ENCODE assay signal across 11 cellular contexts in genomic region chr17:48603959-48604769, GRCh38. TPM values are rescaled to one million over a fixed set of nuclear protein-coding genes. Genes with fewer than 3 reads are reported as not detected.
DNase-seq lines count a peak whose midpoint lies in the region; ATAC-seq and TF ChIP-seq lines count a peak whose summit lies in the region.
"Had no signal": no experiment of that assay in that cellular context is flagged by ENCODE, and none has a peak within 500 bp of the region (broad histone marks: within the 10 kb centered on the region; RNA-seq: fewer than 3 reads in every experiment).

No MANE protein-coding gene starts in this region.

- H3K36me3 ChIP-seq in colonic mucosa (no peaks in the 10 kb centered on the region), parathyroid adenoma (ENCODE audit: control insufficient read depth, insufficient read depth, low read length) (no peaks in the 10 kb centered on the region)

- H3K4me1 Mint-ChIP-seq in HFFc6 (ENCODE audit: low read depth), result peaks cover 10% of the 10 kb centered on the region; the same call in 1 of the 2 replicates

- H3K4me3 ChIP-seq in colonic mucosa (peak overlapping the region; percentile 41), parathyroid adenoma (ENCODE audit: low read depth, low read length) (peak overlapping the region; percentile 13)

- H2AFZ ChIP-seq in parathyroid adenoma, result no peak overlapping the region

- H3K79me2 ChIP-seq in parathyroid adenoma, result no peaks in the 10 kb centered on the region

- intact Hi-C loops in colonic mucosa (cut with DNase I), result no loop called here

- peak overlapping the region; percentile 68 to 91 for H3K9ac ChIP-seq in colonic mucosa (ENCODE audit: low read depth in 2 of 2, low read length in 2 of 2)
- no peak overlapping the region for H3K9ac ChIP-seq in parathyroid adenoma

- no peak overlapping the region for H3K4me2 ChIP-seq in parathyroid adenoma (ENCODE audit: low read length)

- DNase-seq in LHCN-M2 (ENCODE audit: low read depth) (peak; percentile 89), colonic mucosa (peak; percentile 82), GDM1 (lab: John Stamatoyannopoulos, UW) (no peak), HFFc6 (no peak)
- DNase-seq: activated CD4-positive, alpha-beta T cell treated with anti-CD3 and anti-CD28 coated beads, Interleukin-2, amount 50 U/mL, for 4 hours; DMS 273 treated with DMSO at 0.1 percent for 48 hours had no signal

- H3K9me3 Mint-ChIP-seq in HFFc6, result no peaks in the 10 kb centered on the region

- no peaks in the 10 kb centered on the region for H3K36me3 Mint-ChIP-seq in HFFc6 (ENCODE audit: low read depth)

- H3K27me3 ChIP-seq in colonic mucosa, result no peaks in the 10 kb centered on the region
- H3K27me3 ChIP-seq in parathyroid adenoma (ENCODE audit: control insufficient read depth, insufficient read depth, low read length), result peaks cover 37% of the 10 kb centered on the region

- H3K4me3 Mint-ChIP-seq in HFFc6, result no peak overlapping the region

- ATAC-seq in HG03469 (IDR thresholded peaks at IDR 0.05; ENCODE audit: unreplicated experiment) (no peak), GM21515 (IDR thresholded peaks at IDR 0.05; ENCODE audit: unreplicated experiment) (no peak)

- no peak overlapping the region for H3K27ac Mint-ChIP-seq in HFFc6

- H3K4me1 ChIP-seq in colonic mucosa (peaks cover 3% of the 10 kb centered on the region), parathyroid adenoma (no peaks in the 10 kb centered on the region)

- TF ChIP-seq CTCF in C4-2B (conservative IDR thresholded peaks at IDR 0.05) (no peak), colonic mucosa (IDR thresholded peaks at IDR 0.05) (no peak), parathyroid adenoma (IDR thresholded peaks at IDR 0.05) (no peak), HFFc6 (IDR thresholded peaks at IDR 0.05) (no peak)

- H3K9me3 ChIP-seq in colonic mucosa (no peaks in the 10 kb centered on the region), parathyroid adenoma (ENCODE audit: control insufficient read depth, low read length) (no peaks in the 10 kb centered on the region)

- H3K27ac ChIP-seq in C4-2B, result peak overlapping the region; percentile 30
- H3K27ac ChIP-seq in colonic mucosa, result peak overlapping the region; percentile 89
- H3K27ac ChIP-seq in parathyroid adenoma, result no peak overlapping the region
- H3K27ac ChIP-seq: HL-60 had no signal

- peaks cover 95% of the 10 kb centered on the region for H3K27me3 Mint-ChIP-seq in HFFc6 (ENCODE audit: insufficient read depth)

RNA-seq across cellular contexts. Expression of gene HOXB6, which starts 0.6 kb away (rescaled TPM):
- 21.5 and 24.9 TPM in 2 replicates for total RNA-seq in LHCN-M2 (2014; rRNA removed)
- 15.6 TPM for polyA plus RNA-seq in LHCN-M2 (2012)
- 10 to 100 TPM; 30.0 to 71.0 TPM for total RNA-seq in colonic mucosa
- total RNA-seq in HFFc6 (2021; fragmentation: NEBNext Ultra II Directional; extraction: Animal tissue kit (Norgen Biotek cat#: 25700)), result not detected

RNA-seq across cellular contexts. Expression of gene HOXB7, which starts 6.7 kb away (rescaled TPM):
- 26.9 and 37.3 TPM in 2 replicates for total RNA-seq in LHCN-M2 (2014; rRNA removed)
- 34.1 TPM for polyA plus RNA-seq in LHCN-M2 (2012)
- 10 to 100 TPM; 25.9 to 31.4 TPM for total RNA-seq in colonic mucosa
- not detected for total RNA-seq in HFFc6 (2021; fragmentation: NEBNext Ultra II Directional; extraction: Animal tissue kit (Norgen Biotek cat#: 25700))

RNA-seq across cellular contexts. Expression of gene HOXB5, which starts 10.6 kb away (rescaled TPM):
- total RNA-seq in LHCN-M2 (2014; rRNA removed), result 0.90 and 1.8 TPM in 2 replicates
- polyA plus RNA-seq in LHCN-M2 (2012), result 3.5 TPM
- 10 to 100 TPM; 11.0 to 22.7 TPM for total RNA-seq in colonic mucosa
- total RNA-seq in HFFc6 (2021; fragmentation: NEBNext Ultra II Directional; extraction: Animal tissue kit (Norgen Biotek cat#: 25700)), result not detected

RNA-seq across cellular contexts. Expression of gene HOXB8, which starts 10.9 kb away (rescaled TPM):
- 22.9 and 23.5 TPM in 2 replicates for total RNA-seq in LHCN-M2 (2014; rRNA removed)
- 15.5 TPM for polyA plus RNA-seq in LHCN-M2 (2012)
- total RNA-seq in colonic mucosa, result 1 to 10 TPM; 4.2 to 7.4 TPM
- not detected for total RNA-seq in HFFc6 (2021; fragmentation: NEBNext Ultra II Directional; extraction: Animal tissue kit (Norgen Biotek cat#: 25700))

RNA-seq across cellular contexts. Expression of gene HOXB3, which starts 14.1 kb away (rescaled TPM):
- total RNA-seq in LHCN-M2 (2014; rRNA removed), result 9.0 and 12.1 TPM in 2 replicates
- 6.4 TPM for polyA plus RNA-seq in LHCN-M2 (2012)
- 10 to 100 TPM; 17.4 to 31.8 TPM for total RNA-seq in colonic mucosa
- not detected for total RNA-seq in HFFc6 (2021; fragmentation: NEBNext Ultra II Directional; extraction: Animal tissue kit (Norgen Biotek cat#: 25700))

Comparison
In these comparisons a context has a peak if more than half of its experiments do, and no peak if none do; other contexts are left out.
1. DNase-seq: peak in LHCN-M2 (single experiment) and colonic mucosa (single experiment); none in GDM1 (single experiment) and HFFc6 (single experiment).
2. RNA of gene HOXB6, which starts 0.6 kb away (total RNA-seq): 30.0 to 71.0 TPM in colonic mucosa and 21.5 to 24.9 TPM in LHCN-M2; not detected in HFFc6; every median in the first group is over 10 times any median in the second.
3. RNA of gene HOXB7, which starts 6.7 kb away (total RNA-seq): 26.9 to 37.3 TPM in LHCN-M2 and 25.9 to 31.4 TPM in colonic mucosa; not detected in HFFc6; every median in the first group is over 10 times any median in the second.